Comparison of ENCODE assay signal across 23 cellular contexts in the genomic region with DNA sequence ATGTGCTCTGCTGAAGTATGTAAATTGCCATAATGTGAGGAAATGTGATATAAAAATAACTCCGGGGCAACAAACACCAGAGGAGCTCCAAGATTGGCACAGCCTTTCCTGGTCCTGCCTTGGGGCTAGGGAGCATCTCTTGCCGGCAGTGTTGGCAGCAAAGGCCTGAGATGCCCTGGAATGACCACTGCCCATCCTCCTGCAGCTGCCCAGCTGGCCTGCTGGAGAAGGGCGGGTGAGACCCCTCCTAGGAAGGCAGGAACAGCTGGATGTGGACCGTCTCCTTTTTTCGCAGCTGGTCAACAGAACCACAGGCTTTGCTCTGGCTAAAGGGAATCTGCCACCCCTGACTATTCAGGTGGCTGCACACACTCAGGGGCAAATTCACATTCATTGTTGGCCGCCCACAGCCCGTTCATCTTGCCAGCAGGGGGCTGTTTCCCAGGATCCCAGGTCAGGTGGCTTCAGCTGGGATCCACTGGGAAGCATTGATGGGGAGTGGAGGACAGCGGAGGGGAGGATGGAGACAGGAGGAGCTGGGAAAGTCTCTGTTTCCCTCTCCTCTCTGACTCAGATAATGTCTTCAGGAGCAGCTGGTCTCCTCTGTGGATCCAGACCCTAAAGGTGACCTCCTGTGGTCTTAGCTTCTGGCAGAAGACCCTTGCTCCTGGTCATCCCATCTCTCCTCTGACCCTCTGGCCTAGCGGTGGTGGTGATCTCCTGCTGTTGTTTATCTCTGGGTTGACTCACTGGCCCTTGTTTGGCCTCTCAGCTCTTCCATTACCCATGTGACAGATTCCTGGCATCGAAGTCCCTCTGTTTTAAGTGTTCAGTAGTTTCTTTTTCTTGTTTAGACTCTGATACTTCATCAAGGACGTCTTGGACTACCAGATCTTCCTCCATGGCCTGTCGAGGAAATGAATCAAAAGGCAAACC.
"Had no signal": no experiment of that assay in that cellular context is flagged by ENCODE, and none has a peak within 500 bp of the region (broad histone marks: within the 10 kb centered on the region; RNA-seq: fewer than 3 reads in every experiment).

No MANE protein-coding gene starts in this region.

- DNase-seq: activated CD4-positive, alpha-beta memory T cell treated with anti-CD3 and anti-CD28 coated beads, Interleukin-2, amount 10 ng/mL, durations not matched to agents 7 days and 5 days; activated CD4-positive, alpha-beta T cell treated with anti-CD3 and anti-CD28 coated beads, Interleukin-2, amount 10 ng/mL, durations not matched to agents 24 days and 14 days; activated gamma-delta T cell; activated naive CD4-positive, alpha-beta T cell treated with anti-CD3 and anti-CD28 coated beads, Interleukin-2, amount 50 U/mL, for 16 hours; effector memory CD8-positive, alpha-beta T cell; immature natural killer cell; kidney glomerular epithelial cell; left ventricle myocardium superior; nephron progenitor cell; small intestine; stimulated activated CD4-positive, alpha-beta T cell treated with anti-CD3 and anti-CD28 coated beads, Interleukin-15, amount 100 ng/mL, for 24 hours; stimulated activated naive CD4-positive, alpha-beta T cell had no signal

- H3K9me3 Mint-ChIP-seq: activated CD4-positive, alpha-beta memory T cell treated with anti-CD3 and anti-CD28 coated beads, Interleukin-2, amount 10 ng/mL, durations not matched to agents 7 days and 5 days; activated CD4-positive, alpha-beta T cell treated with anti-CD3 and anti-CD28 coated beads, Interleukin-2, amount 10 ng/mL, durations not matched to agents 24 days and 14 days; activated T-helper 1 cell treated with anti-CD3 and anti-CD28 coated beads, Interleukin-12 subunit alpha, Interleukin-12 subunit beta, Interleukin-2, Interleukin-4 antibody, amounts not matched to agents 30 ng/mL and 10 ng/mL and 1 ng/mL, durations not matched to agents 14 hours and 24 hours and 36 hours; central memory CD8-positive, alpha-beta T cell; effector memory CD8-positive, alpha-beta T cell; immature natural killer cell; memory B cell; nephron progenitor cell; type B pancreatic cell had no signal

- H3K27ac Mint-ChIP-seq: activated CD4-positive, alpha-beta memory T cell treated with anti-CD3 and anti-CD28 coated beads, Interleukin-2, amount 10 ng/mL, durations not matched to agents 7 days and 5 days; activated CD4-positive, alpha-beta T cell treated with anti-CD3 and anti-CD28 coated beads, Interleukin-2, amount 10 ng/mL, durations not matched to agents 24 days and 14 days; activated T-helper 1 cell treated with anti-CD3 and anti-CD28 coated beads, Interleukin-12 subunit alpha, Interleukin-12 subunit beta, Interleukin-2, Interleukin-4 antibody, amounts not matched to agents 30 ng/mL and 10 ng/mL and 1 ng/mL, durations not matched to agents 14 hours and 24 hours and 36 hours; effector memory CD8-positive, alpha-beta T cell; immature natural killer cell; memory B cell; nephron progenitor cell; type B pancreatic cell had no signal

- H3K27ac ChIP-seq: ascending aorta, esophagus muscularis mucosa, thoracic aorta, VCaP had no signal

- H3K27me3 Mint-ChIP-seq: activated CD4-positive, alpha-beta memory T cell treated with anti-CD3 and anti-CD28 coated beads, Interleukin-2, amount 10 ng/mL, durations not matched to agents 7 days and 5 days; activated CD4-positive, alpha-beta T cell treated with anti-CD3 and anti-CD28 coated beads, Interleukin-2, amount 10 ng/mL, durations not matched to agents 24 days and 14 days had no signal

- ATAC-seq: activated CD4-positive, CD25-positive, alpha-beta regulatory T cell treated with anti-CD3 and anti-CD28 coated beads, Interleukin-2, amount 50 U/mL, for 24 hours; effector memory CD8-positive, alpha-beta T cell; left ventricle myocardium superior; sciatic nerve; SK-N-SH treated with all-trans-retinoic acid at 6 μM for 48 hours had no signal

- H3K27me3 ChIP-seq: ascending aorta, esophagus muscularis mucosa had no signal

- H3K36me3 ChIP-seq: ascending aorta, esophagus muscularis mucosa, thoracic aorta had no signal

- H3K4me3 Mint-ChIP-seq: activated CD4-positive, alpha-beta memory T cell treated with anti-CD3 and anti-CD28 coated beads, Interleukin-2, amount 10 ng/mL, durations not matched to agents 7 days and 5 days; activated CD4-positive, alpha-beta T cell treated with anti-CD3 and anti-CD28 coated beads, Interleukin-2, amount 10 ng/mL, durations not matched to agents 24 days and 14 days; activated T-helper 1 cell treated with anti-CD3 and anti-CD28 coated beads, Interleukin-12 subunit alpha, Interleukin-12 subunit beta, Interleukin-2, Interleukin-4 antibody, amounts not matched to agents 30 ng/mL and 10 ng/mL and 1 ng/mL, durations not matched to agents 14 hours and 24 hours and 36 hours; central memory CD8-positive, alpha-beta T cell; effector memory CD8-positive, alpha-beta T cell; immature natural killer cell; memory B cell; nephron progenitor cell; type B pancreatic cell had no signal

- H3K4me3 ChIP-seq: ascending aorta, esophagus muscularis mucosa, thoracic aorta had no signal

- H3K4me1 Mint-ChIP-seq: activated CD4-positive, alpha-beta memory T cell treated with anti-CD3 and anti-CD28 coated beads, Interleukin-2, amount 10 ng/mL, durations not matched to agents 7 days and 5 days; activated CD4-positive, alpha-beta T cell treated with anti-CD3 and anti-CD28 coated beads, Interleukin-2, amount 10 ng/mL, durations not matched to agents 24 days and 14 days; central memory CD8-positive, alpha-beta T cell; immature natural killer cell; nephron progenitor cell had no signal

- H3K4me1 ChIP-seq: ascending aorta had no signal

- H3K9me3 ChIP-seq: ascending aorta, esophagus muscularis mucosa, thoracic aorta had no signal

- H3K36me3 Mint-ChIP-seq: immature natural killer cell, memory B cell, type B pancreatic cell had no signal
